In genomic region chr20:19936801-19937583, GRCh38 we compare ENCODE assay signal across 9 cellular contexts.
DNase-seq lines count a peak whose midpoint lies in the region; ATAC-seq, FAIRE-seq and TF ChIP-seq lines count a peak whose summit lies in the region.
"Had no signal": no experiment of that assay in that cellular context is flagged by ENCODE, and none has a peak within 500 bp of the region (broad histone marks: within the 10 kb centered on the region; RNA-seq: fewer than 3 reads in every experiment).

No MANE protein-coding gene starts in this region.

- ATAC-seq in GM18907 (IDR thresholded peaks at IDR 0.05; ENCODE audit: unreplicated experiment) (peak; percentile 36), HG03520 (IDR thresholded peaks at IDR 0.05; ENCODE audit: unreplicated experiment) (peak; percentile 32), HG03457 (IDR thresholded peaks at IDR 0.05; ENCODE audit: unreplicated experiment) (no peak), GM19023 (IDR thresholded peaks at IDR 0.05; ENCODE audit: unreplicated experiment) (no peak)

- H3K27me3 ChIP-seq in neutrophil: peaks cover 25% of the 10 kb centered on the region

- H3K36me3 ChIP-seq in neutrophil: no peaks in the 10 kb centered on the region

- DNase-seq in caudate nucleus (lab: John Stamatoyannopoulos, UW) (peak in 2 of 61 donors; percentile 13 to 18), mesenteric fat pad (ENCODE audit: low spot score) (no peak), frontal cortex (ENCODE audit: low spot score in 2 of 2) (no peak)

- peaks cover 21 to 34% of the 10 kb centered on the region in 2 experiments for H3K4me1 ChIP-seq in neutrophil (ENCODE audit: control insufficient read depth in 1 of 2, insufficient read depth in 1 of 2, low read depth in 1 of 2, low read length in 1 of 2)

- H3K27ac ChIP-seq in caudate nucleus (ENCODE audit: low read depth, low read length) (peak overlapping the region; percentile 27), neutrophil (peak overlapping the region; percentile 12)

- TF ChIP-seq CTCF in neutrophil (IDR thresholded peaks at IDR 0.05): no peak

- peak overlapping the region in 1 of 2 experiments; percentile 23 for H3K4me3 ChIP-seq in neutrophil (ENCODE audit: low read depth in 1 of 2, low read length in 1 of 2)

- no peak for FAIRE-seq in frontal cortex (lab: Jason Lieb, UNC)
- FAIRE-seq: TTC549 had no signal

- no peaks in the 10 kb centered on the region for H3K9me3 ChIP-seq in neutrophil

Comparison
In these comparisons a context has a peak if more than half of its experiments do, and no peak if none do; other contexts are left out.
1. ATAC-seq: peak in GM18907 (single experiment) and HG03520 (single experiment); none in HG03457 (single experiment) and GM19023 (single experiment).